ENCODE assay signal across 8 cellular contexts in genomic region chr16:71412270-71413160, GRCh38. TPM values are rescaled to one million over a fixed set of nuclear protein-coding genes. Genes with fewer than 3 reads are reported as not detected.
DNase-seq lines count a peak whose midpoint lies in the region; ATAC-seq and TF ChIP-seq lines count a peak whose summit lies in the region.

No MANE protein-coding gene starts in this region.

- DNase-seq in A673 (ENCODE audit: low spot score) (peak; percentile 83), MM.1S (peak; percentile 78), SK-N-MC (ENCODE audit: low read depth, low spot score) (peak; percentile 16), Right ventricle myocardium superior (no peak), ovary (peak; percentile 45 to 71 (median 62)), upper lobe of right lung (peak; percentile 73)
- DNase-seq in activated naive CD4-positive, alpha-beta T cell treated with anti-CD3 and anti-CD28 coated beads, Interleukin-2, amount 50 U/mL, for 16 hours, result peak; percentile 59

- WGBS in ovary, 3 donors, result 7 to 8% (median 8%) methylated on average over 24 of the region's 24 CpGs

- H3K9ac ChIP-seq in MM.1S (ENCODE audit: low read length), result no peak overlapping the region
- H3K9ac ChIP-seq in SK-N-MC (ENCODE audit: insufficient read length), result no peak overlapping the region

- H3K9me3 ChIP-seq in A673 (ENCODE audit: low read depth, low read length, poor library complexity, severe bottlenecking) (no peaks in the 10 kb centered on the region), MM.1S (replicated peaks; ENCODE audit: insufficient read depth, low read length) (no peaks in the 10 kb centered on the region), SK-N-MC (ENCODE audit: low read depth, low read length) (no peaks in the 10 kb centered on the region), ovary (no peaks in the 10 kb centered on the region), upper lobe of right lung (no peaks in the 10 kb centered on the region)

- POLR2A ChIA-PET in A673 (lab: Charles Lee; ENCODE audit: low non-redundant PET), result no interaction called here

- TF ChIP-seq EP300 in ovary (IDR thresholded peaks at IDR 0.05), result no peak

- ATAC-seq in GM19023 (IDR thresholded peaks at IDR 0.05; ENCODE audit: unreplicated experiment) (peak; percentile 71), Right ventricle myocardium superior (ENCODE audit: poor library complexity) (peak; percentile 86), upper lobe of right lung (peak; percentile 87)

- no peak for TF ChIP-seq POLR2A in ovary (IDR thresholded peaks at IDR 0.05)

- peak overlapping the region; percentile 40; the same call in 1 of the 2 replicates for H2AFZ ChIP-seq in MM.1S (ENCODE audit: low read length)

- H3K27ac ChIP-seq in A673 (ENCODE audit: low read depth, low read length, poor library complexity, severe bottlenecking) (no peak overlapping the region), MM.1S (ENCODE audit: low read length) (no peak overlapping the region), SK-N-MC (no peak overlapping the region), ovary (no peak overlapping the region), upper lobe of right lung (no peak overlapping the region)

- intact Hi-C loops in A673 (cut with micrococcal nuclease; ENCODE audit: unreplicated experiment), result loop anchor here (1.0 to 5.0 kb wide), 3 partner anchors 87 to 200 kb away; no protein-coding TSS in a partner anchor
- intact Hi-C loops in Right ventricle myocardium superior (cut with DNase I), result loop anchor here (2.0 to 10.0 kb wide), 3 partner anchors 86 to 552 kb away; no protein-coding TSS in a partner anchor
- intact Hi-C loops in ovary (cut with DNase I), result loop anchor here (2.0 to 10.0 kb wide), 3 partner anchors 90 to 202 kb away; no protein-coding TSS in a partner anchor
- intact Hi-C loops in upper lobe of right lung (cut with DNase I), result loop anchor here (5.0 kb wide), 1 partner anchor 90 kb away; no protein-coding TSS in a partner anchor

- peaks cover 44% of the 10 kb centered on the region for H3K27me3 ChIP-seq in A673 (replicated peaks; ENCODE audit: insufficient read depth, low read depth, low read length, poor library complexity)
- peaks cover 32% of the 10 kb centered on the region for H3K27me3 ChIP-seq in MM.1S (replicated peaks; ENCODE audit: insufficient read depth, low read length)
- H3K27me3 ChIP-seq in ovary, result no peaks in the 10 kb centered on the region
- peaks cover 30% of the 10 kb centered on the region for H3K27me3 ChIP-seq in upper lobe of right lung

- H3K4me3 ChIP-seq in A673 (ENCODE audit: low read depth, low read length, poor library complexity, severe bottlenecking) (no peak overlapping the region), MM.1S (ENCODE audit: low read length) (peak overlapping the region; percentile 14; the same call in 1 of the 2 replicates), SK-N-MC (no peak overlapping the region), ovary (no peak overlapping the region), upper lobe of right lung (no peak overlapping the region)

- TF ChIP-seq CTCF in A673 (conservative IDR thresholded peaks at IDR 0.05; ENCODE audit: low read depth, low read length), result peak; percentile 84
- TF ChIP-seq CTCF in MM.1S (IDR thresholded peaks at IDR 0.05; ENCODE audit: low read length), result peak; percentile 77
- peak; percentile 63 to 85 (median 65) for TF ChIP-seq CTCF in ovary (IDR thresholded peaks at IDR 0.05)
- TF ChIP-seq CTCF in upper lobe of right lung (IDR thresholded peaks at IDR 0.05), result peak; percentile 82

- H3K4me2 ChIP-seq in MM.1S (ENCODE audit: low read depth, low read length), result peak overlapping the region; percentile 63

- no TSS peak for BruUV-seq in A673 (replicated peaks; lab: Mats Ljungman, UMichigan)

- CTCF ChIA-PET in A673 (lab: Charles Lee), result interaction anchor here (0.5 to 1.1 kb wide), 4 partner anchors 86 to 117 kb away, joined by 3 to 11 read pairs (median 3); no protein-coding TSS in a partner anchor

- H3K9me2 ChIP-seq in MM.1S (replicated peaks; ENCODE audit: insufficient read depth, low read length), result no peaks in the 10 kb centered on the region

- no peaks in the 10 kb centered on the region for H3K4me1 ChIP-seq in A673 (ENCODE audit: insufficient read depth, low read length, poor library complexity, severe bottlenecking)
- no peaks in the 10 kb centered on the region for H3K4me1 ChIP-seq in MM.1S (ENCODE audit: low read length)
- peaks cover 3% of the 10 kb centered on the region for H3K4me1 ChIP-seq in ovary (ENCODE audit: insufficient read depth)
- no peaks in the 10 kb centered on the region for H3K4me1 ChIP-seq in upper lobe of right lung

- H3K36me3 ChIP-seq in A673 (ENCODE audit: insufficient read depth, low read length, poor library complexity, severe bottlenecking) (no peaks in the 10 kb centered on the region), MM.1S (replicated peaks; ENCODE audit: insufficient read depth, low read length) (no peaks in the 10 kb centered on the region), SK-N-MC (ENCODE audit: insufficient read depth, low read length) (no peaks in the 10 kb centered on the region), ovary (no peaks in the 10 kb centered on the region), upper lobe of right lung (no peaks in the 10 kb centered on the region)

- no peaks in the 10 kb centered on the region for H4K20me1 ChIP-seq in MM.1S (ENCODE audit: insufficient read depth, low read length)

- H3F3A ChIP-seq in MM.1S (ENCODE audit: insufficient read depth, low read length), result no peaks in the 10 kb centered on the region

- no peaks in the 10 kb centered on the region for H3K79me2 ChIP-seq in MM.1S (ENCODE audit: low read length)

RNA-seq across cellular contexts. Expression of gene TLE7, which starts 29.3 kb away (rescaled TPM):
- total RNA-seq in A673 (2021) (not detected in 2 replicates), Right ventricle myocardium superior (not detected), ovary (not detected), upper lobe of right lung (not detected)
- polyA plus RNA-seq in ovary, result under 1 TPM in 1 of 2 donors, not detected in 1; 0.10 TPM

RNA-seq across cellular contexts. Expression of gene ZNF23, which starts 49.5 kb away (rescaled TPM):
- total RNA-seq in A673 (2021) (10.2 and 10.9 TPM in 2 replicates), Right ventricle myocardium superior (5.1 TPM), ovary (10 to 100 TPM in 1 of 7 donors, 1 to 10 TPM in 6; 5.4 to 10.8 (median 8.9) TPM), upper lobe of right lung (7.3 TPM)
- polyA plus RNA-seq in ovary, result 1 to 10 TPM; 6.9 to 9.0 TPM

RNA-seq across cellular contexts. Expression of gene CALB2, which starts 54.0 kb away (rescaled TPM):
- total RNA-seq in A673 (2021) (not detected in 2 replicates), Right ventricle myocardium superior (0.30 TPM), ovary (100 to 1,000 TPM in 1 of 7 donors, 10 to 100 TPM in 2, 1 to 10 TPM in 4; 1.7 to 176 (median 2.5) TPM), upper lobe of right lung (4.6 TPM)
- polyA plus RNA-seq in ovary, result 10 to 100 TPM in 1 of 2 donors, 1 to 10 TPM in 1; 5.2 to 39.5 TPM
